Comparison of ENCODE assay signal across 15 cellular contexts in the genomic region with DNA sequence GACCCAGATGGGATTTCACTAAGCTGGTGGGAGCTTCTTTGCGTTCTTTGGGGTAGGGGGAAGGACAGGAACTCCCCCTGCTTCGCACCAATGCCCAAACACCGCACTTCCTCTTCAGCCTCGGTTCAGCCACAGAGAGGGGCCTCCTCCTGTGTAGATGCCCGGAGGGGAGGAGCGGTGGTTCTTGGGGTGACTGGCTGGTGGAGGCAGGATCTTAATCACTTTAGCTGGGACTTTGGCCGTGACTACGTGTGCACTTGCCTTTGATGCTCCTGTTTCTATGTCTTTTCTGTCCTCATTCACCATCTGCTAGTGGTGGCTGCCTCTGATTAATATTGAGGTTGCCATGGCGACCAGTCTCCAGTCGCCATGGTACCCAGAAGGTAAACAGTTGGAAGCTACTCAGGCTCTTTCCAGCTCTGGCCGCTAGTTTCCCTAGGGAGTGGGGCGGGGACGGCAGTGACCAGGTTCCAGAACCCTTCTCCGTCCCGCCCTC. TPM values are rescaled to one million over a fixed set of nuclear protein-coding genes. Genes with fewer than 3 reads are reported as not detected.
A peak's percentile ranks its signal among the peaks of the same experiment; 100 is the strongest.
DNase-seq lines count a peak whose midpoint lies in the region; ATAC-seq and TF ChIP-seq lines count a peak whose summit lies in the region.
"Had no signal": no experiment of that assay in that cellular context is flagged by ENCODE, and none has a peak within 500 bp of the region (broad histone marks: within the 10 kb centered on the region; RNA-seq: fewer than 3 reads in every experiment).

No MANE protein-coding gene starts in this region.

- H3K4me3 Mint-ChIP-seq in endodermal cell, result peak overlapping the region; percentile 53
- H3K4me3 Mint-ChIP-seq in progenitor cell of endocrine pancreas (ENCODE audit: low read depth), result peak overlapping the region; percentile 45

- no peaks in the 10 kb centered on the region for H3K36me3 Mint-ChIP-seq in endodermal cell (ENCODE audit: low read depth)
- H3K36me3 Mint-ChIP-seq in progenitor cell of endocrine pancreas (ENCODE audit: insufficient read depth), result no peaks in the 10 kb centered on the region

- H3K4me1 ChIP-seq in endodermal cell (ENCODE audit: control insufficient read depth, insufficient read depth, low read length), result no peaks in the 10 kb centered on the region
- H3K4me1 ChIP-seq: A549 had no signal

- H3K36me3 ChIP-seq in endodermal cell (ENCODE audit: control insufficient read depth, insufficient read depth, low read length), result no peaks in the 10 kb centered on the region

- DNase-seq in NCI-H345 (lab: John Stamatoyannopoulos, UW) (peak; percentile 39), NCI-H345 treated with DMSO at 0.1 percent for 48 hours (lab: John Stamatoyannopoulos, UW; ENCODE audit: unreplicated experiment) (no peak), NCI-H2196 (lab: John Stamatoyannopoulos, UW; ENCODE audit: unreplicated experiment) (peak; percentile 44), endodermal cell (peak; percentile 80), progenitor cell of endocrine pancreas (ENCODE audit: low spot score, unreplicated experiment) (no peak), midbrain (lab: John Stamatoyannopoulos, UW) (no peak)
- DNase-seq in stimulated activated CD4-positive, alpha-beta T cell treated with anti-CD3 and anti-CD28 coated beads, Interleukin-4, amount 100 ng/mL, for 1 hour, result no peak
- DNase-seq: activated naive CD4-positive, alpha-beta T cell treated with anti-CD3 and anti-CD28 coated beads, Interleukin-2, amount 50 U/mL, for 16 hours; effector CD8-positive, alpha-beta T cell; right cardiac atrium; stimulated activated CD8-positive, alpha-beta memory T cell treated with anti-CD3 and anti-CD28 coated beads, Interleukin-4, amount 100 ng/mL, for 48 hours had no signal

- peaks cover 22% of the 10 kb centered on the region for H3K9me3 ChIP-seq in endodermal cell (ENCODE audit: control insufficient read depth, low read length)

- ATAC-seq in GM21825 (IDR thresholded peaks at IDR 0.05; ENCODE audit: unreplicated experiment), result no peak
- ATAC-seq: right cardiac atrium had no signal

- H3K27ac ChIP-seq in endodermal cell (ENCODE audit: low read depth, low read length), result peak overlapping the region; percentile 61
- H3K27ac ChIP-seq: A549, VCaP had no signal

- H3K4me1 Mint-ChIP-seq in endodermal cell (peaks cover 23% of the 10 kb centered on the region), progenitor cell of endocrine pancreas (ENCODE audit: low read depth) (peaks cover 5% of the 10 kb centered on the region)

- no peak for TF ChIP-seq CTCF in endodermal cell (conservative IDR thresholded peaks at IDR 0.05)
- no peak for TF ChIP-seq CTCF in progenitor cell of endocrine pancreas (IDR thresholded peaks at IDR 0.05; ENCODE audit: unreplicated experiment)

- peaks cover 19% of the 10 kb centered on the region for H3K9me3 Mint-ChIP-seq in endodermal cell
- peaks cover 3% of the 10 kb centered on the region for H3K9me3 Mint-ChIP-seq in progenitor cell of endocrine pancreas (ENCODE audit: low read depth)

- H3K4me3 ChIP-seq in endodermal cell (ENCODE audit: low read length), result no peak overlapping the region
- H3K4me3 ChIP-seq: A549 had no signal

- H3K27me3 ChIP-seq in endodermal cell (ENCODE audit: control insufficient read depth, insufficient read depth, low read length, poor library complexity, severe bottlenecking), result peaks cover 68% of the 10 kb centered on the region

- WGBS in endodermal cell (ENCODE audit: insufficient coverage in 1 of 2, insufficient read length in 1 of 2), 2 experiments, result 10 to 24% methylated on average over 5 to 15 of the region's 15 CpGs

- no peak overlapping the region for H3K9ac ChIP-seq in endodermal cell (ENCODE audit: extremely low read depth, low read length, poor library complexity, severe bottlenecking)

- no peak overlapping the region for H3K27ac Mint-ChIP-seq in endodermal cell
- H3K27ac Mint-ChIP-seq in progenitor cell of endocrine pancreas, result peak overlapping the region; percentile 83

- H3K27me3 Mint-ChIP-seq in endodermal cell (ENCODE audit: insufficient read depth), result peaks cover 73% of the 10 kb centered on the region
- H3K27me3 Mint-ChIP-seq in progenitor cell of endocrine pancreas, result peaks cover 74% of the 10 kb centered on the region

RNA-seq across cellular contexts. Expression of a gene that starts 1.9 kb away (rescaled TPM):
- under 1 TPM in 1 of 2 donors, not detected in 1; 0.33 TPM for total RNA-seq in endodermal cell
- polyA plus RNA-seq in endodermal cell (2013, experiment 1 of 2), result 1.3 TPM
- 1.4 TPM for polyA plus RNA-seq in endodermal cell (2013, experiment 2 of 2)
- 5.3 and 5.5 TPM in 2 replicates for total RNA-seq in progenitor cell of endocrine pancreas
- total RNA-seq: OCI-LY7, right cardiac atrium had no signal
- polyA plus RNA-seq: A549, right cardiac atrium had no signal

Comparison
In these comparisons a context has a peak if more than half of its experiments do, and no peak if none do; other contexts are left out.
1. DNase-seq: peak in NCI-H345 (single experiment), NCI-H2196 (single experiment) and endodermal cell (single experiment); none in NCI-H345 treated with DMSO at 0.1 percent for 48 hours (single experiment), progenitor cell of endocrine pancreas (single experiment), midbrain (single experiment) and stimulated activated CD4-positive, alpha-beta T cell treated with anti-CD3 and anti-CD28 coated beads, Interleukin-4, amount 100 ng/mL, for 1 hour (single experiment).